23 cellular contexts compared by ENCODE assay signal in the genomic region with DNA sequence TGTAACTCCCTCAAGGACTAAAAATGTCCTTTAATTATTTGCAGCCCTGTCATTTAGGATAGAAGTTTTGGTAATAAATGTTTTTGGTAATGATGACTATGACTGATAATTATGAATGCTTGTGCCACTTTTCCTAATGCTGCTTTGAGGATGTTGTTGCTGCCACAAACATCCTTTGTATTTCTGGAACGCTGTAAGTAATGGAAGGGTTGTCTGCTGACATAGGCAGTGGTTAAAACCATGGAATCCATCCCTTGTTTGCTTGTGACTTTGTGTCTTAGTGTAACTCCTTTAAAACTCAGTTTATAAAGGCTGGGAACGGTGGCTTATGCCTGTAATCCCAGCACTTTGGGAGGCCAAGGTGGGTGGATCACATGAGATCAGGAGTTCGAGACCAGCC. TPM values are rescaled to one million over a fixed set of nuclear protein-coding genes. Genes with fewer than 3 reads are reported as not detected.
DNase-seq lines count a peak whose midpoint lies in the region; ATAC-seq, FAIRE-seq and TF ChIP-seq lines count a peak whose summit lies in the region.
"Had no signal": no experiment of that assay in that cellular context is flagged by ENCODE, and none has a peak within 500 bp of the region (broad histone marks: within the 10 kb centered on the region; RNA-seq: fewer than 3 reads in every experiment).

No MANE protein-coding gene starts in this region.

- no peak overlapping the region for H4K91ac ChIP-seq in IMR-90 (ENCODE audit: insufficient read depth, low read depth, low read length)

- H2BK5ac ChIP-seq in IMR-90 (ENCODE audit: low read depth, low read length, poor library complexity, severe bottlenecking): no peak overlapping the region

- no peak overlapping the region for H3K27ac ChIP-seq in IMR-90 (ENCODE audit: insufficient read depth, low read length)
- H3K27ac ChIP-seq: 22Rv1, A549, BLaER1 had no signal

- H3K79me1 ChIP-seq in IMR-90 (ENCODE audit: low read depth in 1 of 2, low read length in 2 of 2): no peaks in the 10 kb centered on the region

- no peak overlapping the region for H3K23ac ChIP-seq in IMR-90 (ENCODE audit: low read depth, low read length)

- in situ Hi-C loops in IMR-90 (cut with MboI; ENCODE audit: low sequenced_read_pairs): no loop called here

- H2BK120ac ChIP-seq in IMR-90 (ENCODE audit: low read depth, low read length): no peak overlapping the region

- no peak for ATAC-seq in IMR-90 (ENCODE audit: low read depth)
- ATAC-seq: A549 had no signal

- no peaks in the 10 kb centered on the region for H3K27me3 ChIP-seq in IMR-90 (ENCODE audit: control insufficient read depth, insufficient read depth, low read length)
- H3K27me3 ChIP-seq: BE2C, BLaER1 had no signal

- H3K4me2 ChIP-seq in IMR-90 (ENCODE audit: low read depth, low read length): no peak overlapping the region
- H3K4me2 ChIP-seq: A549, BLaER1 had no signal

- TF ChIP-seq RAD21 in IMR-90 (IDR thresholded peaks at IDR 0.05; ENCODE audit: low read length): no peak

- no peaks in the 10 kb centered on the region for H3K36me3 ChIP-seq in IMR-90 (ENCODE audit: control insufficient read depth, insufficient read depth, low read length)
- H3K36me3 ChIP-seq: BE2C, BLaER1 had no signal

- H4K8ac ChIP-seq in IMR-90 (ENCODE audit: low read depth in 2 of 2, low read length in 2 of 2): no peak overlapping the region

- intact Hi-C loops in IMR-90 (cut with micrococcal nuclease): no loop called here

- H3K9ac ChIP-seq in IMR-90 (ENCODE audit: low read depth, low read length): no peak overlapping the region
- H3K9ac ChIP-seq: BLaER1 had no signal

- dilution Hi-C loops in IMR-90 (cut with HindIII; ENCODE audit: low sequenced_read_pairs, unreplicated experiment): no loop called here

- no peak overlapping the region for H3K4ac ChIP-seq in IMR-90 (ENCODE audit: low read depth, low read length)

- no peak overlapping the region for H4K5ac ChIP-seq in IMR-90 (ENCODE audit: low read depth, low read length)

- no peak overlapping the region for H3K18ac ChIP-seq in IMR-90 (ENCODE audit: low read depth, low read length)

- H3K4me3 ChIP-seq in AG10803 (ENCODE audit: low read length) (no peak overlapping the region), IMR-90 (ENCODE audit: insufficient read depth, low read depth, low read length) (no peak overlapping the region)
- H3K4me3 ChIP-seq: A549, BLaER1 had no signal

- POLR2A ChIA-PET in IMR-90 (lab: Charles Lee; ENCODE audit: unreplicated experiment): no interaction called here

- no peak overlapping the region for H3K56ac ChIP-seq in IMR-90 (ENCODE audit: extremely low read depth, insufficient read depth, low read length)

- no TSS peak for BruUV-seq in IMR-90 (replicated peaks; lab: Mats Ljungman, UMichigan)

- peak; percentile 80 for FAIRE-seq in urothelium cell line (lab: Jason Lieb, UNC)
- FAIRE-seq: A549, G401.6, GM12891, GM19239 had no signal

- H2AK5ac ChIP-seq in IMR-90 (ENCODE audit: low read depth, low read length): no peak overlapping the region

- CTCF ChIA-PET in IMR-90 (lab: Yijun Ruan, JAX): no interaction called here

- TF ChIP-seq POLR2A in IMR-90 (IDR thresholded peaks at IDR 0.05; ENCODE audit: low read depth, low read length): no peak

- H2AK9ac ChIP-seq in IMR-90 (replicated peaks; ENCODE audit: low read depth, low read length, poor library complexity): no peak overlapping the region

- WGBS in IMR-90 (ENCODE audit: extremely low coverage in 2 of 2, insufficient read length in 1 of 2), 2 experiments: no CpG with 5 or more reads among the region's 3 CpGs

- no peaks in the 10 kb centered on the region for H4K20me1 ChIP-seq in IMR-90 (ENCODE audit: insufficient read depth, low read length)
- H4K20me1 ChIP-seq: BLaER1 had no signal

- no peaks in the 10 kb centered on the region for H3K9me3 ChIP-seq in IMR-90 (ENCODE audit: control insufficient read depth, insufficient read depth, low read length)
- H3K9me3 ChIP-seq: A549, BE2C, BLaER1 had no signal

- peaks cover 8% of the 10 kb centered on the region for H3K4me1 ChIP-seq in IMR-90 (ENCODE audit: control insufficient read depth, insufficient read depth, low read length)
- H3K4me1 ChIP-seq: BE2C had no signal

- DNase-seq in AG10803 (ENCODE audit: low read depth): peak; percentile 79
- no peak for DNase-seq in IMR-90
- no peak for DNase-seq in urothelium cell line (ENCODE audit: low spot score)
- no peak for DNase-seq in inferior parietal cortex (ENCODE audit: extremely low spot score)
- no peak for DNase-seq in occipital lobe (lab: John Stamatoyannopoulos, UW)
- DNase-seq: BE2C; C1 segment of cervical spinal cord; CD4-positive, alpha-beta memory T cell; CD4-positive, CD25-positive, alpha-beta regulatory T cell; CD8-positive, alpha-beta memory T cell; COR-L47; DMS 273 treated with DMSO at 0.1 percent for 48 hours; DMS153; DMS53; DMS79; DND-41; GF-D8 had no signal

- TF ChIP-seq CTCF in AG10803 (conservative IDR thresholded peaks at IDR 0.05; ENCODE audit: low read length) (no peak), IMR-90 (conservative IDR thresholded peaks at IDR 0.05; ENCODE audit: low read depth, low read length) (no peak)

- no peak overlapping the region for H3K14ac ChIP-seq in IMR-90 (replicated peaks; ENCODE audit: low read depth, low read length)

- H2BK20ac ChIP-seq in IMR-90 (ENCODE audit: low read depth, low read length): peak overlapping the region; percentile 20; the same call in 1 of the 2 replicates

- no peak overlapping the region for H2BK15ac ChIP-seq in IMR-90 (ENCODE audit: low read depth, low read length)

- no peak overlapping the region for H2AFZ ChIP-seq in IMR-90 (replicated peaks; ENCODE audit: low read length, poor library complexity)

- H3K9me1 ChIP-seq in IMR-90 (ENCODE audit: insufficient read depth, low read length): 0 out of 2 replicates have a peak, but pooled peaks cover 7% of the 10 kb centered on the region

TF ChIP-seq in IMR-90, 13 proteins besides CTCF, POLR2A, EP300 and RAD21:
- TF ChIP-seq FOS (IDR thresholded peaks at IDR 0.05; ENCODE audit: low read depth, low read length): no peak
- no peak for TF ChIP-seq CHD1 (IDR thresholded peaks at IDR 0.05; ENCODE audit: low read depth, low read length)
- no peak for TF ChIP-seq MXI1 (IDR thresholded peaks at IDR 0.05; ENCODE audit: borderline replicate concordance, low read depth, low read length)
- no peak for TF ChIP-seq RCOR1 (IDR thresholded peaks at IDR 0.05; ENCODE audit: insufficient replicate concordance, low read length)
- no peak for TF ChIP-seq MAFK (IDR thresholded peaks at IDR 0.05; ENCODE audit: low read depth, low read length)
- no peak for TF ChIP-seq CEBPB (IDR thresholded peaks at IDR 0.05; ENCODE audit: low read depth, low read length)
- TF ChIP-seq, protein P1, sequence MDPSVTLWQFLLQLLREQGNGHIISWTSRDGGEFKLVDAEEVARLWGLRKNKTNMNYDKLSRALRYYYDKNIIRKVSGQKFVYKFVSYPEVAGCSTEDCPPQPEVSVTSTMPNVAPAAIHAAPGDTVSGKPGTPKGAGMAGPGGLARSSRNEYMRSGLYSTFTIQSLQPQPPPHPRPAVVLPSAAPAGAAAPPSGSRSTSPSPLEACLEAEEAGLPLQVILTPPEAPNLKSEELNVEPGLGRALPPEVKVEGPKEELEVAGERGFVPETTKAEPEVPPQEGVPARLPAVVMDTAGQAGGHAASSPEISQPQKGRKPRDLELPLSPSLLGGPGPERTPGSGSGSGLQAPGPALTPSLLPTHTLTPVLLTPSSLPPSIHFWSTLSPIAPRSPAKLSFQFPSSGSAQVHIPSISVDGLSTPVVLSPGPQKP (IDR thresholded peaks at IDR 0.05; ENCODE audit: borderline replicate concordance, low read depth, low read length): no peak
- no peak for TF ChIP-seq SMC3 (IDR thresholded peaks at IDR 0.05; ENCODE audit: low read depth, low read length)
- TF ChIP-seq NFE2L2 (IDR thresholded peaks at IDR 0.05; ENCODE audit: low read depth, low read length): no peak
- TF ChIP-seq BHLHE40 (IDR thresholded peaks at IDR 0.05; ENCODE audit: low read depth, low read length): no peak
- TF ChIP-seq, protein P2, sequence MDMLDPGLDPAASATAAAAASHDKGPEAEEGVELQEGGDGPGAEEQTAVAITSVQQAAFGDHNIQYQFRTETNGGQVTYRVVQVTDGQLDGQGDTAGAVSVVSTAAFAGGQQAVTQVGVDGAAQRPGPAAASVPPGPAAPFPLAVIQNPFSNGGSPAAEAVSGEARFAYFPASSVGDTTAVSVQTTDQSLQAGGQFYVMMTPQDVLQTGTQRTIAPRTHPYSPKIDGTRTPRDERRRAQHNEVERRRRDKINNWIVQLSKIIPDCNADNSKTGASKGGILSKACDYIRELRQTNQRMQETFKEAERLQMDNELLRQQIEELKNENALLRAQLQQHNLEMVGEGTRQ (IDR thresholded peaks at IDR 0.05; ENCODE audit: low read depth, low read length): no peak
- no peak for TF ChIP-seq RFX5 (IDR thresholded peaks at IDR 0.05; ENCODE audit: low read depth, low read length)
- no peak for TF ChIP-seq MAZ (IDR thresholded peaks at IDR 0.05; ENCODE audit: borderline replicate concordance, low read depth, low read length)

RNA-seq across cellular contexts. Expression of a gene that starts 19.8 kb away (rescaled TPM):
- 21.9 and 23.9 TPM in 2 replicates for total RNA-seq in IMR-90 (2012; rRNA removed)
- polyA plus RNA-seq in IMR-90 (2012; rRNA removed): 14.4 and 16.2 TPM in 2 replicates
- 8.0 and 9.9 TPM in 2 replicates for polyA plus RNA-seq in IMR-90 (2012; cell fraction: cytosol; rRNA removed)
- 15.7 and 29.0 TPM in 2 replicates for polyA plus RNA-seq in IMR-90 (2012; cell fraction: nucleus; rRNA removed; ENCODE audit: low replicate concordance)
- 39.9 TPM for total RNA-seq in occipital lobe
